In genomic region chr7:5083291-5083690, GRCh38 we compare ENCODE assay signal across 17 cellular contexts.
"Had no signal": no experiment of that assay in that cellular context is flagged by ENCODE, and none has a peak within 500 bp of the region (broad histone marks: within the 10 kb centered on the region; RNA-seq: fewer than 3 reads in every experiment).

No MANE protein-coding gene starts in this region.

- H3K9me3 ChIP-seq: gastrocnemius medialis, heart left ventricle, psoas muscle, upper lobe of left lung had no signal

- H3K27ac ChIP-seq: brain microvascular endothelial cell, gastrocnemius medialis, heart left ventricle, psoas muscle, upper lobe of left lung had no signal

- ATAC-seq: activated CD4-positive, CD25-positive, alpha-beta regulatory T cell treated with anti-CD3 and anti-CD28 coated beads, Interleukin-2, amount 50 U/mL, for 24 hours; gastrocnemius medialis; heart left ventricle; psoas muscle; sciatic nerve had no signal

- H3K36me3 ChIP-seq: brain microvascular endothelial cell, gastrocnemius medialis, heart left ventricle, upper lobe of left lung had no signal

- H3K4me1 ChIP-seq: gastrocnemius medialis, psoas muscle had no signal

- DNase-seq: activated CD4-positive, alpha-beta T cell treated with anti-CD3 and anti-CD28 coated beads, Interleukin-2, amount 50 U/mL, for 1 hour; activated CD8-positive, alpha-beta memory T cell treated with anti-CD3 and anti-CD28 coated beads for 24 hours; activated naive CD4-positive, alpha-beta T cell; anterior cingulate cortex; brain microvascular endothelial cell; dermis blood vessel endothelial cell; endodermal cell; gastrocnemius medialis; heart left ventricle; immature natural killer cell; mesendoderm; psoas muscle; T-helper 2 cell had no signal

- H3K4me3 ChIP-seq: gastrocnemius medialis, heart left ventricle, psoas muscle, upper lobe of left lung had no signal

- H3K27me3 ChIP-seq: brain microvascular endothelial cell, upper lobe of left lung had no signal

- FAIRE-seq: TTC549 had no signal
